ENCODE assay signal across 31 cellular contexts in genomic region chr2:30803281-30803680, GRCh38. TPM values are rescaled to one million over a fixed set of nuclear protein-coding genes. Genes with fewer than 3 reads are reported as not detected.
"Had no signal": no experiment of that assay in that cellular context is flagged by ENCODE, and none has a peak within 500 bp of the region (broad histone marks: within the 10 kb centered on the region; RNA-seq: fewer than 3 reads in every experiment).

No MANE protein-coding gene starts in this region.

- H3K36me3 Mint-ChIP-seq: activated CD4-positive, alpha-beta memory T cell treated with anti-CD3 and anti-CD28 coated beads for 36 hours; activated naive CD8-positive, alpha-beta T cell treated with anti-CD3 and anti-CD28 coated beads for 36 hours had no signal

- DNase-seq: activated CD4-positive, alpha-beta memory T cell treated with anti-CD3 and anti-CD28 coated beads for 36 hours; activated CD4-positive, alpha-beta T cell treated with anti-CD3 and anti-CD28 coated beads for 48 hours; activated CD8-positive, alpha-beta memory T cell treated with anti-CD3 and anti-CD28 coated beads, Interleukin-2, amount 50 U/mL, for 4 hours; activated effector memory CD4-positive, alpha-beta T cell treated with anti-CD3 and anti-CD28 coated beads, Interleukin-2, amount 50 U/mL, for 16 hours; activated naive CD4-positive, alpha-beta T cell treated with anti-CD3 and anti-CD28 coated beads for 36 hours; activated naive CD8-positive, alpha-beta T cell treated with anti-CD3 and anti-CD28 coated beads for 36 hours; activated T-cell treated with anti-CD3 and anti-CD28 coated beads, Interleukin-2, amount 50 U/mL, for 1 hour; brain microvascular endothelial cell; esophagus squamous epithelium; foreskin melanocyte; heart right ventricle; kidney glomerular epithelial cell; left lung; lower lobe of right lung; mesenchymal stem cell; ovary; stimulated activated CD4-positive, alpha-beta T cell treated with anti-CD3 and anti-CD28 coated beads, Interleukin-15, amount 100 ng/mL, for 24 hours; stimulated activated CD4-positive, alpha-beta T cell treated with anti-CD3 and anti-CD28 coated beads, Interleukin-2, amount 100 ng/mL, for 24 hours; stimulated activated naive CD4-positive, alpha-beta T cell; testis; transverse colon had no signal

- H3K4me3 ChIP-seq: adrenal gland, esophagus squamous epithelium, heart right ventricle, left lung, lower lobe of right lung, ovary, testis, transverse colon had no signal

- FAIRE-seq: astrocyte had no signal

- H3K9me3 ChIP-seq: adrenal gland, esophagus squamous epithelium, heart right ventricle, left lung, lower lobe of right lung, neutrophil, ovary, testis, transverse colon had no signal

- H3K27me3 ChIP-seq: adrenal gland, brain microvascular endothelial cell, esophagus squamous epithelium, left lung, neutrophil, ovary, testis, transverse colon had no signal

- H3K4me3 Mint-ChIP-seq: activated CD4-positive, alpha-beta memory T cell treated with anti-CD3 and anti-CD28 coated beads for 36 hours; activated naive CD4-positive, alpha-beta T cell treated with anti-CD3 and anti-CD28 coated beads for 36 hours; activated naive CD8-positive, alpha-beta T cell treated with anti-CD3 and anti-CD28 coated beads for 36 hours; activated T-helper 1 cell treated with anti-CD3 and anti-CD28 coated beads, Interleukin-12 subunit alpha, Interleukin-12 subunit beta, Interleukin-2, Interleukin-4 antibody, amounts not matched to agents 30 ng/mL and 10 ng/mL and 1 ng/mL, durations not matched to agents 14 hours and 24 hours and 36 hours; nephron had no signal

- H3K27me3 Mint-ChIP-seq: progenitor cell of endocrine pancreas had no signal

- H3K4me1 ChIP-seq: adrenal gland, testis had no signal

- H3K36me3 ChIP-seq: adrenal gland, brain microvascular endothelial cell, esophagus squamous epithelium, heart right ventricle, left lung, lower lobe of right lung, neutrophil, ovary, transverse colon had no signal

- H3K27ac ChIP-seq: adrenal gland, brain microvascular endothelial cell, esophagus squamous epithelium, heart right ventricle, left lung, lower lobe of right lung, neutrophil, ovary, testis, transverse colon had no signal

- H3K9me3 Mint-ChIP-seq: activated CD4-positive, alpha-beta memory T cell treated with anti-CD3 and anti-CD28 coated beads for 36 hours; activated naive CD4-positive, alpha-beta T cell treated with anti-CD3 and anti-CD28 coated beads for 36 hours; activated naive CD8-positive, alpha-beta T cell treated with anti-CD3 and anti-CD28 coated beads for 36 hours; activated T-helper 1 cell treated with anti-CD3 and anti-CD28 coated beads, Interleukin-12 subunit alpha, Interleukin-12 subunit beta, Interleukin-2, Interleukin-4 antibody, amounts not matched to agents 30 ng/mL and 10 ng/mL and 1 ng/mL, durations not matched to agents 14 hours and 24 hours and 36 hours; nephron had no signal

- H3K27ac Mint-ChIP-seq: activated CD4-positive, alpha-beta memory T cell treated with anti-CD3 and anti-CD28 coated beads for 36 hours; activated naive CD4-positive, alpha-beta T cell treated with anti-CD3 and anti-CD28 coated beads for 36 hours; activated naive CD8-positive, alpha-beta T cell treated with anti-CD3 and anti-CD28 coated beads for 36 hours; activated T-helper 1 cell treated with anti-CD3 and anti-CD28 coated beads, Interleukin-12 subunit alpha, Interleukin-12 subunit beta, Interleukin-2, Interleukin-4 antibody, amounts not matched to agents 30 ng/mL and 10 ng/mL and 1 ng/mL, durations not matched to agents 14 hours and 24 hours and 36 hours; nephron had no signal

- ATAC-seq: heart right ventricle had no signal

RNA-seq across cellular contexts. Expression of gene CAPN13, which starts 4.0 kb away (rescaled TPM):
- total RNA-seq: activated CD4-positive, alpha-beta memory T cell treated with anti-CD3 and anti-CD28 coated beads for 36 hours; activated CD8-positive, alpha-beta memory T cell treated with anti-CD3 and anti-CD28 coated beads for 36 hours; activated naive CD4-positive, alpha-beta T cell treated with anti-CD3 and anti-CD28 coated beads for 36 hours; activated naive CD8-positive, alpha-beta T cell treated with anti-CD3 and anti-CD28 coated beads for 36 hours; activated T-helper 1 cell treated with anti-CD3 and anti-CD28 coated beads, Interleukin-12 subunit alpha, Interleukin-12 subunit beta, Interleukin-2, Interleukin-4 antibody, amounts not matched to agents 30 ng/mL and 10 ng/mL and 1 ng/mL, durations not matched to agents 14 hours and 24 hours and 36 hours; astrocyte; cardiac septum; glomerular endothelial cell; T-helper 1 cell treated with Interleukin-12 subunit alpha and Interleukin-12 subunit beta and Interleukin-4 antibody, amounts not matched to agents 30 ng/mL and 1 ng/mL, for 36 hours had no signal
- polyA plus RNA-seq: heart right ventricle had no signal
